In genomic region chr3:119098620-119099222, GRCh38 we compare ENCODE assay signal across 9 cellular contexts. TPM values are rescaled to one million over a fixed set of nuclear protein-coding genes. Genes with fewer than 3 reads are reported as not detected.
DNase-seq lines count a peak whose midpoint lies in the region; ATAC-seq and TF ChIP-seq lines count a peak whose summit lies in the region.
"Had no signal": no experiment of that assay in that cellular context is flagged by ENCODE, and none has a peak within 500 bp of the region (broad histone marks: within the 10 kb centered on the region; RNA-seq: fewer than 3 reads in every experiment).

No MANE protein-coding gene starts in this region.

- H3K27me3 ChIP-seq in CD4-positive, alpha-beta memory T cell (ENCODE audit: insufficient read depth, low read length) = no peaks in the 10 kb centered on the region

- no peaks in the 10 kb centered on the region for H3K36me3 Mint-ChIP-seq in CD4-positive, alpha-beta memory T cell
- H3K36me3 Mint-ChIP-seq in stimulated activated naive B cell treated with anti-CD40 and anti-IgM and Interleukin-4, amounts not matched to agents 10 μg/mL and 1 μg/mL and 100 μg/mL, for 72 hours = no peaks in the 10 kb centered on the region
- H3K36me3 Mint-ChIP-seq: naive B cell had no signal

- intact Hi-C loops in CD4-positive, alpha-beta memory T cell (cut with micrococcal nuclease) = loop anchor here (1.0 to 5.0 kb wide), 5 partner anchors 64 to 582 kb away; partner anchors contain the start of gene IGSF11

- H3K27ac Mint-ChIP-seq in CD4-positive, alpha-beta memory T cell = no peak overlapping the region
- H3K27ac Mint-ChIP-seq in stimulated activated naive B cell treated with anti-CD40 and anti-IgM and Interleukin-4, amounts not matched to agents 10 μg/mL and 1 μg/mL and 100 μg/mL, for 72 hours = no peak overlapping the region
- H3K27ac Mint-ChIP-seq: naive B cell had no signal

- H3K4me1 Mint-ChIP-seq in CD4-positive, alpha-beta memory T cell = no peaks in the 10 kb centered on the region
- H3K4me1 Mint-ChIP-seq in stimulated activated naive B cell treated with anti-CD40 and anti-IgM and Interleukin-4, amounts not matched to agents 10 μg/mL and 1 μg/mL and 100 μg/mL, for 72 hours = no peaks in the 10 kb centered on the region
- H3K4me1 Mint-ChIP-seq: naive B cell had no signal

- no peaks in the 10 kb centered on the region for H3K4me1 ChIP-seq in CD4-positive, alpha-beta memory T cell (ENCODE audit: insufficient read depth, low read length)

- H3K4me3 ChIP-seq in CD4-positive, alpha-beta memory T cell (ENCODE audit: low read length in 2 of 2) = no peak overlapping the region
- no peak overlapping the region for H3K4me3 ChIP-seq in coronary artery

- H3K9me3 Mint-ChIP-seq in CD4-positive, alpha-beta memory T cell = no peaks in the 10 kb centered on the region
- H3K9me3 Mint-ChIP-seq in stimulated activated naive B cell treated with anti-CD40 and anti-IgM and Interleukin-4, amounts not matched to agents 10 μg/mL and 1 μg/mL and 100 μg/mL, for 72 hours = no peaks in the 10 kb centered on the region

- no peaks in the 10 kb centered on the region for H3K9me3 ChIP-seq in CD4-positive, alpha-beta memory T cell (ENCODE audit: control insufficient read depth in 1 of 2, low read length in 2 of 2)

- no peak overlapping the region for H3K27ac ChIP-seq in CD4-positive, alpha-beta memory T cell (ENCODE audit: low read depth, low read length)
- no peak overlapping the region for H3K27ac ChIP-seq in coronary artery

- DNase-seq in CD4-positive, alpha-beta memory T cell = peak in 4 of 5 donors; percentile 35 to 58 (median 42)
- DNase-seq in NCI-H460 (ENCODE audit: extremely low read depth, low read depth) = peak; percentile 37
- DNase-seq in coronary artery (ENCODE audit: low spot score) = no peak
- DNase-seq in myocyte (ENCODE audit: low read depth) = peak; percentile 70
- DNase-seq in activated naive CD4-positive, alpha-beta T cell treated with Interleukin-2 at 50 U/mL for 16 hours = no peak
- no peak for DNase-seq in stimulated activated naive B cell treated with anti-CD40 and anti-IgM and Interleukin-4, amounts not matched to agents 10 μg/mL and 1 μg/mL and 100 μg/mL, for 72 hours
- DNase-seq: naive B cell had no signal

- CTCF ChIA-PET in CD4-positive, alpha-beta memory T cell (lab: Charles Lee; ENCODE audit: partially characterized antibody) = interaction anchor here (1.0 to 9.3 kb wide), 6 partner anchors 9 to 582 kb away, joined by 3 to 279 read pairs (median 10); partner anchors contain the start of gene IGSF11

- no peaks in the 10 kb centered on the region for H3K36me3 ChIP-seq in CD4-positive, alpha-beta memory T cell (ENCODE audit: insufficient read depth, low read length)

- POLR2A ChIA-PET in CD4-positive, alpha-beta memory T cell (lab: Charles Lee; ENCODE audit: partially characterized antibody) = no interaction called here

- peaks cover 0 to 2% of the 10 kb centered on the region in 2 donors for H3K27me3 Mint-ChIP-seq in CD4-positive, alpha-beta memory T cell
- no peaks in the 10 kb centered on the region for H3K27me3 Mint-ChIP-seq in stimulated activated naive B cell treated with anti-CD40 and anti-IgM and Interleukin-4, amounts not matched to agents 10 μg/mL and 1 μg/mL and 100 μg/mL, for 72 hours
- H3K27me3 Mint-ChIP-seq: naive B cell had no signal

- H3K4me3 Mint-ChIP-seq in CD4-positive, alpha-beta memory T cell = no peak overlapping the region
- H3K4me3 Mint-ChIP-seq in stimulated activated naive B cell treated with anti-CD40 and anti-IgM and Interleukin-4, amounts not matched to agents 10 μg/mL and 1 μg/mL and 100 μg/mL, for 72 hours = no peak overlapping the region
- H3K4me3 Mint-ChIP-seq: naive B cell had no signal

- TF ChIP-seq CTCF in coronary artery (IDR thresholded peaks at IDR 0.05) = peak; percentile 53

- ATAC-seq in GM19351 (IDR thresholded peaks at IDR 0.05; ENCODE audit: unreplicated experiment) (peak; percentile 65), GM18498 (IDR thresholded peaks at IDR 0.05; ENCODE audit: unreplicated experiment) (no peak)
- no peak for ATAC-seq in stimulated activated naive B cell treated with anti-CD40 and anti-IgM and Interleukin-4, amounts not matched to agents 10 μg/mL and 1 μg/mL and 100 μg/mL, for 72 hours (replicated peaks)

RNA-seq across cellular contexts. Expression of gene TEX55, which starts 47.2 kb away (rescaled TPM):
- total RNA-seq in CD4-positive, alpha-beta memory T cell = not detected
- not detected for polyA plus RNA-seq in CD4-positive, alpha-beta memory T cell
- not detected in 2 replicates for total RNA-seq in NCI-H460 (2014; rRNA removed; shearing (Covaris generic))
- not detected in 2 replicates for polyA plus RNA-seq in NCI-H460 (2014; cell fraction: nucleus; rRNA removed)
- not detected in 2 replicates for total RNA-seq in myocyte
- polyA plus RNA-seq in myocyte (2012) = not detected

Comparison
In these comparisons a context has a peak if more than half of its experiments do, and no peak if none do; other contexts are left out.
1. DNase-seq: peak in CD4-positive, alpha-beta memory T cell (4 of 5), NCI-H460 (single experiment) and myocyte (single experiment); none in coronary artery (single experiment), activated naive CD4-positive, alpha-beta T cell treated with Interleukin-2 at 50 U/mL for 16 hours (single experiment) and stimulated activated naive B cell treated with anti-CD40 and anti-IgM and Interleukin-4, amounts not matched to agents 10 μg/mL and 1 μg/mL and 100 μg/mL, for 72 hours (single experiment).